In the genomic region with DNA sequence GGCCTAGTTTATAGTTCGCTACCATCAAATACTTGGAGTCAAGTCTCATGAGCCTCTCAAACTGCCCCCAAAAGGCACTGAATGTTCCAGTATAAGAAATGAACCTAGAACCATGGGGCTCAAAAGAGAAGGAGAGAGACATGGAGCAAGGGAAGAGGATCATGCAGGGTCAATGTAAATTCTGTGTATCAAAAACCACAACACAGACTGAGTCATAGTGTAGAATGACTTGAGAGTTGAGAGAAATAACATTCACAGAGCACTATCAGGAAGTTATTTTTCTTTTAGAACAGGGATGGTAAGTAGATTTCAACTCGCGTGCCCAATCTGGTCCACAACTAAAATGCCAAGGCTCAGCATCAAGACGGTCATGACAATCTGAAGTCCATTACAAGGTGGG, we compare ENCODE assay signal across 2 cellular contexts.
TF ChIP-seq lines count a peak whose summit lies in the region.

No MANE protein-coding gene starts in this region.

TF ChIP-seq in IMR-90, 13 proteins besides CTCF, POLR2A, EP300 and RAD21:
- TF ChIP-seq, protein P1, sequence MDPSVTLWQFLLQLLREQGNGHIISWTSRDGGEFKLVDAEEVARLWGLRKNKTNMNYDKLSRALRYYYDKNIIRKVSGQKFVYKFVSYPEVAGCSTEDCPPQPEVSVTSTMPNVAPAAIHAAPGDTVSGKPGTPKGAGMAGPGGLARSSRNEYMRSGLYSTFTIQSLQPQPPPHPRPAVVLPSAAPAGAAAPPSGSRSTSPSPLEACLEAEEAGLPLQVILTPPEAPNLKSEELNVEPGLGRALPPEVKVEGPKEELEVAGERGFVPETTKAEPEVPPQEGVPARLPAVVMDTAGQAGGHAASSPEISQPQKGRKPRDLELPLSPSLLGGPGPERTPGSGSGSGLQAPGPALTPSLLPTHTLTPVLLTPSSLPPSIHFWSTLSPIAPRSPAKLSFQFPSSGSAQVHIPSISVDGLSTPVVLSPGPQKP (IDR thresholded peaks at IDR 0.05; ENCODE audit: borderline replicate concordance, low read depth, low read length): no peak
- TF ChIP-seq CEBPB (IDR thresholded peaks at IDR 0.05; ENCODE audit: low read depth, low read length) (no peak), NFE2L2 (IDR thresholded peaks at IDR 0.05; ENCODE audit: low read depth, low read length) (no peak), RFX5 (IDR thresholded peaks at IDR 0.05; ENCODE audit: low read depth, low read length) (no peak), BHLHE40 (IDR thresholded peaks at IDR 0.05; ENCODE audit: low read depth, low read length) (no peak), FOS (IDR thresholded peaks at IDR 0.05; ENCODE audit: low read depth, low read length) (no peak), MXI1 (IDR thresholded peaks at IDR 0.05; ENCODE audit: borderline replicate concordance, low read depth, low read length) (no peak), CHD1 (IDR thresholded peaks at IDR 0.05; ENCODE audit: low read depth, low read length) (no peak), MAZ (IDR thresholded peaks at IDR 0.05; ENCODE audit: borderline replicate concordance, low read depth, low read length) (no peak), MAFK (IDR thresholded peaks at IDR 0.05; ENCODE audit: low read depth, low read length) (no peak), RCOR1 (IDR thresholded peaks at IDR 0.05; ENCODE audit: insufficient replicate concordance, low read length) (no peak)
- TF ChIP-seq, protein P2, sequence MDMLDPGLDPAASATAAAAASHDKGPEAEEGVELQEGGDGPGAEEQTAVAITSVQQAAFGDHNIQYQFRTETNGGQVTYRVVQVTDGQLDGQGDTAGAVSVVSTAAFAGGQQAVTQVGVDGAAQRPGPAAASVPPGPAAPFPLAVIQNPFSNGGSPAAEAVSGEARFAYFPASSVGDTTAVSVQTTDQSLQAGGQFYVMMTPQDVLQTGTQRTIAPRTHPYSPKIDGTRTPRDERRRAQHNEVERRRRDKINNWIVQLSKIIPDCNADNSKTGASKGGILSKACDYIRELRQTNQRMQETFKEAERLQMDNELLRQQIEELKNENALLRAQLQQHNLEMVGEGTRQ (IDR thresholded peaks at IDR 0.05; ENCODE audit: low read depth, low read length): no peak
TF ChIP-seq in IMR-90: peak in this region for 0.

TF ChIP-seq in SK-N-SH treated with all-trans-retinoic acid at 6 μM for 48 hours, 23 proteins besides CTCF, POLR2A, EP300 and RAD21 (continued from another document):
- TF ChIP-seq ZC3H10 (CRISPR knock-in tag; IDR thresholded peaks at IDR 0.05): no peak
- no peak for TF ChIP-seq ZNF70 (CRISPR knock-in tag; IDR thresholded peaks at IDR 0.05)
- TF ChIP-seq, protein P3, sequence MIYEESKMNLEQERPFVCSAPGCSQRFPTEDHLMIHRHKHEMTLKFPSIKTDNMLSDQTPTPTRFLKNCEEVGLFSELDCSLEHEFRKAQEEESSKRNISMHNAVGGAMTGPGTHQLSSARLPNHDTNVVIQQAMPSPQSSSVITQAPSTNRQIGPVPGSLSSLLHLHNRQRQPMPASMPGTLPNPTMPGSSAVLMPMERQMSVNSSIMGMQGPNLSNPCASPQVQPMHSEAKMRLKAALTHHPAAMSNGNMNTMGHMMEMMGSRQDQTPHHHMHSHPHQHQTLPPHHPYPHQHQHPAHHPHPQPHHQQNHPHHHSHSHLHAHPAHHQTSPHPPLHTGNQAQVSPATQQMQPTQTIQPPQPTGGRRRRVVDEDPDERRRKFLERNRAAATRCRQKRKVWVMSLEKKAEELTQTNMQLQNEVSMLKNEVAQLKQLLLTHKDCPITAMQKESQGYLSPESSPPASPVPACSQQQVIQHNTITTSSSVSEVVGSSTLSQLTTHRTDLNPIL (CRISPR knock-in tag; IDR thresholded peaks at IDR 0.05; ENCODE audit: low read depth): no peak
- no peak for TF ChIP-seq ZFP3 (CRISPR knock-in tag; IDR thresholded peaks at IDR 0.05)
- TF ChIP-seq RARB (CRISPR knock-in tag; IDR thresholded peaks at IDR 0.05): no peak
- TF ChIP-seq, protein P4, sequence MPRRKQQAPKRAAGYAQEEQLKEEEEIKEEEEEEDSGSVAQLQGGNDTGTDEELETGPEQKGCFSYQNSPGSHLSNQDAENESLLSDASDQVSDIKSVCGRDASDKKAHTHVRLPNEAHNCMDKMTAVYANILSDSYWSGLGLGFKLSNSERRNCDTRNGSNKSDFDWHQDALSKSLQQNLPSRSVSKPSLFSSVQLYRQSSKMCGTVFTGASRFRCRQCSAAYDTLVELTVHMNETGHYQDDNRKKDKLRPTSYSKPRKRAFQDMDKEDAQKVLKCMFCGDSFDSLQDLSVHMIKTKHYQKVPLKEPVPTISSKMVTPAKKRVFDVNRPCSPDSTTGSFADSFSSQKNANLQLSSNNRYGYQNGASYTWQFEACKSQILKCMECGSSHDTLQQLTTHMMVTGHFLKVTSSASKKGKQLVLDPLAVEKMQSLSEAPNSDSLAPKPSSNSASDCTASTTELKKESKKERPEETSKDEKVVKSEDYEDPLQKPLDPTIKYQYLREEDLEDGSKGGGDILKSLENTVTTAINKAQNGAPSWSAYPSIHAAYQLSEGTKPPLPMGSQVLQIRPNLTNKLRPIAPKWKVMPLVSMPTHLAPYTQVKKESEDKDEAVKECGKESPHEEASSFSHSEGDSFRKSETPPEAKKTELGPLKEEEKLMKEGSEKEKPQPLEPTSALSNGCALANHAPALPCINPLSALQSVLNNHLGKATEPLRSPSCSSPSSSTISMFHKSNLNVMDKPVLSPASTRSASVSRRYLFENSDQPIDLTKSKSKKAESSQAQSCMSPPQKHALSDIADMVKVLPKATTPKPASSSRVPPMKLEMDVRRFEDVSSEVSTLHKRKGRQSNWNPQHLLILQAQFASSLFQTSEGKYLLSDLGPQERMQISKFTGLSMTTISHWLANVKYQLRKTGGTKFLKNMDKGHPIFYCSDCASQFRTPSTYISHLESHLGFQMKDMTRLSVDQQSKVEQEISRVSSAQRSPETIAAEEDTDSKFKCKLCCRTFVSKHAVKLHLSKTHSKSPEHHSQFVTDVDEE (CRISPR knock-in tag; IDR thresholded peaks at IDR 0.05): no peak
- no peak for TF ChIP-seq ZNF8 (CRISPR knock-in tag; IDR thresholded peaks at IDR 0.05)
- no peak for TF ChIP-seq ESRRG (CRISPR knock-in tag; IDR thresholded peaks at IDR 0.05)
